22 cellular contexts compared by ENCODE assay signal in the genomic region with DNA sequence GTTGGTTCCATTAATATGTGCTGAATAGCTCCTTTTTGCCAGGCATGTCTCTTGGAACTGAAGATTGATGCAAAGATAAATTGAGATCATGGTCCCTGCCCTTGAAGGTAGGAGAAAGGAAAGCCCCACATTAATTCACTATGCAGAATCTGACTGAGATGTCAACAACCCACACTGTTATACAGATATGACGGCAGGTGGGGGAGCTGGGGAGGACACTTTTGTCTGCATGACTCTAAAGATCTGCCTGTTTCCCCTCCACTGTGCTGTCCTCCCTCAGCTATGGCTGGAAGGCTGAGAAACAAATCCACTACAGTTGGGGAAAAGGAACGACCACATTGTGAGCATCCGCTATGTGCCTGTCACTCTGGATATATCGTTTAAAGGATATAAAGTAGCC. TPM values are rescaled to one million over a fixed set of nuclear protein-coding genes. Genes with fewer than 3 reads are reported as not detected.
"Had no signal": no experiment of that assay in that cellular context is flagged by ENCODE, and none has a peak within 500 bp of the region (broad histone marks: within the 10 kb centered on the region; RNA-seq: fewer than 3 reads in every experiment).

No MANE protein-coding gene starts in this region.

- H3K27ac ChIP-seq: KMS-11, SJSA1, SK-N-MC had no signal

- H3K9me3 ChIP-seq: SJSA1 had no signal

- H3K9ac ChIP-seq: KMS-11 had no signal

- H3K27me3 ChIP-seq: SJSA1 had no signal

- H3K36me3 ChIP-seq: SJSA1 had no signal

- DNase-seq: Kasumi-1, NCI-H1092, NCI-H1105 treated with DMSO at 0.1 percent for 48 hours, NCI-H1417 treated with DMSO at 0.1 percent for 48 hours, NCI-H146, NCI-H1694 treated with DMSO at 0.1 percent for 48 hours, NCI-H1930, NCI-H2081, NCI-H2107, NCI-H2227 treated with DMSO at 0.1 percent for 48 hours, NCI-H524, NCI-H526 treated with DMSO at 0.1 percent for 48 hours, NCI-H774, Right ventricle myocardium superior, RPMI8226, SIG-M5 had no signal

- H3K4me3 Mint-ChIP-seq: IgD-negative memory B cell had no signal

- H3K27ac Mint-ChIP-seq: IgD-negative memory B cell had no signal

- H3K4me1 Mint-ChIP-seq: IgD-negative memory B cell had no signal

- H3K27me3 Mint-ChIP-seq: IgD-negative memory B cell had no signal

- H3K4me2 ChIP-seq: KMS-11 had no signal

- H3K4me3 ChIP-seq: K562, SJSA1, SK-N-MC had no signal

- ATAC-seq: HepG2, K562 had no signal

RNA-seq across cellular contexts. Expression of a gene that starts 36.3 kb away (rescaled TPM):
- polyA plus RNA-seq: IgD-negative memory B cell had no signal
